In the genomic region with DNA sequence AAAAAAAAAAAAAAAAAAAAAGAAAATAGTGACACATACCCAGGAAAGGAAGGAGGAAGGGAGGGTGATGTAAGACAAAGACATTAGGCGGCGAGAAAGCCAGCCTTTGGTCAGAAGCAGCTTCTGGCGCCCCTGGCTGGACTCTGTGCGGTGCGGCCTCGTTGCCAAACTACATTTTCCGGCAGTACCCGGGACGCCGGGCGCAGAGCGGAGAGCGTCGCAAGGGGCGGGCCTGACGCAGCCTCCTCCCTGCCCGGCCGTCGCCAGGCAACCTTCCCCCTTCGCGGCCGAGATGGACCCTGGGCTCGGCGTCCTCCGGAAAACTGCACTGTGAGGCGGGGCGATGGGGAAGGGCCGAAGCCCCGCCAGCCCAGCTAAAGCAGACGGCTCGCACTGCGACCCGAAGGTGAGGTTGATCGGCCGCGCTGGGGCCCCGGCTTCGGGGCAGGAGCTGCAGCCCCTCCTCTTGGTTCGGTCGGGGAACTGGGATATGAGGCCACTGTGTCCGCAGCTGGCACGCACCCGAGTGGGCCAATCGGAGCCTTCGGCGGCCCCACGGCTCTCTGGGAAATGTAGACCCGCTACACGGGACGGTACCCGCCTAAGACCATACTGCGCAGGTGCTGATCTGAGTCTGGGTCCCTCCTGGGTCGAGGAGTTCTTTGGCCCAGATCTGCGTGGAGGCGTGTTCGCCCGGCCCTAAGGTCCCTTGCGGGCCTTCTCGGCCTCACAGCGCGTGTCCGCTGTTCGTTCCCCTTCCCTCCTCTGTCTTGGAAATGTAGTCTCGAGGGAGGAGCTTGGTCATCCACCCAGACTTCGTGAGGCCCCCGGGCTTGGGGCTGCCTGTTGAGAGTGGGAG, we compare ENCODE assay signal across 1 cellular context.
TF ChIP-seq lines count a peak whose summit lies in the region.

No MANE protein-coding gene starts in this region.

TF ChIP-seq in K562, 482 proteins besides CTCF, POLR2A, EP300 and RAD21 (continued from another document and continues in another):
- no peak for TF ChIP-seq ZNF644 (tag; IDR thresholded peaks at IDR 0.05; ENCODE audit: low read depth)
- no peak for TF ChIP-seq ZNF121 (CRISPR knock-in tag; conservative IDR thresholded peaks at IDR 0.05)
- TF ChIP-seq ZNF232 (CRISPR knock-in tag; IDR thresholded peaks at IDR 0.05) = no peak
- peak; percentile 82 for TF ChIP-seq ZBTB17 (CRISPR knock-in tag; IDR thresholded peaks at IDR 0.05)
- TF ChIP-seq DLX4 (CRISPR knock-in tag; IDR thresholded peaks at IDR 0.05) = no peak
- TF ChIP-seq HMGN3 (IDR thresholded peaks at IDR 0.05; ENCODE audit: borderline replicate concordance, extremely low read depth, insufficient read length, low read depth, low read length) = peak; percentile 76
- TF ChIP-seq ERF (CRISPR knock-in tag; IDR thresholded peaks at IDR 0.05) = peak; percentile 89
- TF ChIP-seq SIN3B (IDR thresholded peaks at IDR 0.05; ENCODE audit: low read depth) = peak; percentile 74
- TF ChIP-seq SMARCA5 (IDR thresholded peaks at IDR 0.05) = no peak
- TF ChIP-seq, protein P1, sequence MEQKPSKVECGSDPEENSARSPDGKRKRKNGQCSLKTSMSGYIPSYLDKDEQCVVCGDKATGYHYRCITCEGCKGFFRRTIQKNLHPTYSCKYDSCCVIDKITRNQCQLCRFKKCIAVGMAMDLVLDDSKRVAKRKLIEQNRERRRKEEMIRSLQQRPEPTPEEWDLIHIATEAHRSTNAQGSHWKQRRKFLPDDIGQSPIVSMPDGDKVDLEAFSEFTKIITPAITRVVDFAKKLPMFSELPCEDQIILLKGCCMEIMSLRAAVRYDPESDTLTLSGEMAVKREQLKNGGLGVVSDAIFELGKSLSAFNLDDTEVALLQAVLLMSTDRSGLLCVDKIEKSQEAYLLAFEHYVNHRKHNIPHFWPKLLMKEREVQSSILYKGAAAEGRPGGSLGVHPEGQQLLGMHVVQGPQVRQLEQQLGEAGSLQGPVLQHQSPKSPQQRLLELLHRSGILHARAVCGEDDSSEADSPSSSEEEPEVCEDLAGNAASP (IDR thresholded peaks at IDR 0.05) = no peak
- TF ChIP-seq, protein P2, sequence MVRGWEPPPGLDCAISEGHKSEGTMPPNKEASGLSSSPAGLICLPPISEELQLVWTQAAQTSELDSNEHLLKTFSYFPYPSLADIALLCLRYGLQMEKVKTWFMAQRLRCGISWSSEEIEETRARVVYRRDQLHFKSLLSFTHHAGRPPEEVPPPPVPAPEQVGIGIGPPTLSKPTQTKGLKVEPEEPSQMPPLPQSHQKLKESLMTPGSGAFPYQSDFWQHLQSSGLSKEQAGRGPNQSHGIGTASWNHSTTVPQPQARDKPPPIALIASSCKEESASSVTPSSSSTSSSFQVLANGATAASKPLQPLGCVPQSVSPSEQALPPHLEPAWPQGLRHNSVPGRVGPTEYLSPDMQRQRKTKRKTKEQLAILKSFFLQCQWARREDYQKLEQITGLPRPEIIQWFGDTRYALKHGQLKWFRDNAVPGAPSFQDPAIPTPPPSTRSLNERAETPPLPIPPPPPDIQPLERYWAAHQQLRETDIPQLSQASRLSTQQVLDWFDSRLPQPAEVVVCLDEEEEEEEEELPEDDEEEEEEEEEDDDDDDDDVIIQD (CRISPR knock-in tag; IDR thresholded peaks at IDR 0.05) = 0 out of 2 replicates have a peak, but pooled peaks have one; percentile 41
- peak; percentile 68 for TF ChIP-seq MYC (IDR thresholded peaks at IDR 0.05; ENCODE audit: low read depth, low read length)
- peak; percentile 61; the same call in 1 of the 2 replicates for TF ChIP-seq MYC (CRISPR knock-in tag; IDR thresholded peaks at IDR 0.05; ENCODE audit: borderline replicate concordance, low read depth)
- TF ChIP-seq MAZ (CRISPR knock-in tag; conservative IDR thresholded peaks at IDR 0.05 in 1 of 2, IDR thresholded peaks at IDR 0.05 in 1 of 2) = peak; percentile 70 to 82
- TF ChIP-seq, protein P3, sequence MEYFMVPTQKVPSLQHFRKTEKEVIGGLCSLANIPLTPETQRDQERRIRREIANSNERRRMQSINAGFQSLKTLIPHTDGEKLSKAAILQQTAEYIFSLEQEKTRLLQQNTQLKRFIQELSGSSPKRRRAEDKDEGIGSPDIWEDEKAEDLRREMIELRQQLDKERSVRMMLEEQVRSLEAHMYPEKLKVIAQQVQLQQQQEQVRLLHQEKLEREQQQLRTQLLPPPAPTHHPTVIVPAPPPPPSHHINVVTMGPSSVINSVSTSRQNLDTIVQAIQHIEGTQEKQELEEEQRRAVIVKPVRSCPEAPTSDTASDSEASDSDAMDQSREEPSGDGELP (CRISPR knock-in tag; IDR thresholded peaks at IDR 0.05; ENCODE audit: borderline replicate concordance) = peak; percentile 93
- TF ChIP-seq CBFA2T2 (conservative IDR thresholded peaks at IDR 0.05) = no peak
- 0 out of 2 replicates have a peak, but pooled peaks have one; percentile 13 for TF ChIP-seq JUND (IDR thresholded peaks at IDR 0.05; ENCODE audit: borderline replicate concordance, low read depth, low read length)
- TF ChIP-seq JUND (tag; IDR thresholded peaks at IDR 0.05; ENCODE audit: borderline replicate concordance, low read depth, low read length) = peak; percentile 23; the same call in 1 of the 3 replicates
- TF ChIP-seq, protein P4, sequence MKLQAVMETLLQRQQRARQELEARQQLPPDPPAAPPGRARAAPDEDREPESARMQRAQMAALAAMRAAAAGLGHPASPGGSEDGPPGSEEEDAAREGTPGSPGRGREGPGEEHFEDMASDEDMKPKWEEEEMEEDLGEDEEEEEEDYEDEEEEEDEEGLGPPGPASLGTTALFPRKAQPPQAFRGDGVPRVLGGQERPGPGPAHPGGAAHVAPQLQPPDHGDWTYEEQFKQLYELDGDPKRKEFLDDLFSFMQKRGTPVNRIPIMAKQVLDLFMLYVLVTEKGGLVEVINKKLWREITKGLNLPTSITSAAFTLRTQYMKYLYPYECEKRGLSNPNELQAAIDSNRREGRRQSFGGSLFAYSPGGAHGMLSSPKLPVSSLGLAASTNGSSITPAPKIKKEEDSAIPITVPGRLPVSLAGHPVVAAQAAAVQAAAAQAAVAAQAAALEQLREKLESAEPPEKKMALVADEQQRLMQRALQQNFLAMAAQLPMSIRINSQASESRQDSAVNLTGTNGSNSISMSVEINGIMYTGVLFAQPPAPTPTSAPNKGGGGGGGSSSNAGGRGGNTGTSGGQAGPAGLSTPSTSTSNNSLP (IDR thresholded peaks at IDR 0.05; ENCODE audit: borderline replicate concordance, low read depth, low read length) = no peak
- TF ChIP-seq MAFF (IDR thresholded peaks at IDR 0.05; ENCODE audit: low read length) = no peak
- no peak for TF ChIP-seq RBM34 (IDR thresholded peaks at IDR 0.05; ENCODE audit: borderline replicate concordance, insufficient read depth, low read length)
- peak in 2 of 3 experiments; percentile 41 to 52 for TF ChIP-seq YY1 (IDR thresholded peaks at IDR 0.05; ENCODE audit: borderline replicate concordance in 1 of 3, control insufficient read depth in 1 of 3, extremely low read depth in 1 of 3, insufficient read depth in 3 of 3, insufficient read length in 1 of 3, insufficient replicate concordance in 2 of 3, low read depth in 1 of 3, low read length in 2 of 3)
- TF ChIP-seq SMAD1 (IDR thresholded peaks at IDR 0.05; ENCODE audit: low read depth, low read length, partially characterized antibody) = peak; percentile 24
- no peak for TF ChIP-seq NCOA1 (IDR thresholded peaks at IDR 0.05; ENCODE audit: low read depth)
- TF ChIP-seq, protein P5, sequence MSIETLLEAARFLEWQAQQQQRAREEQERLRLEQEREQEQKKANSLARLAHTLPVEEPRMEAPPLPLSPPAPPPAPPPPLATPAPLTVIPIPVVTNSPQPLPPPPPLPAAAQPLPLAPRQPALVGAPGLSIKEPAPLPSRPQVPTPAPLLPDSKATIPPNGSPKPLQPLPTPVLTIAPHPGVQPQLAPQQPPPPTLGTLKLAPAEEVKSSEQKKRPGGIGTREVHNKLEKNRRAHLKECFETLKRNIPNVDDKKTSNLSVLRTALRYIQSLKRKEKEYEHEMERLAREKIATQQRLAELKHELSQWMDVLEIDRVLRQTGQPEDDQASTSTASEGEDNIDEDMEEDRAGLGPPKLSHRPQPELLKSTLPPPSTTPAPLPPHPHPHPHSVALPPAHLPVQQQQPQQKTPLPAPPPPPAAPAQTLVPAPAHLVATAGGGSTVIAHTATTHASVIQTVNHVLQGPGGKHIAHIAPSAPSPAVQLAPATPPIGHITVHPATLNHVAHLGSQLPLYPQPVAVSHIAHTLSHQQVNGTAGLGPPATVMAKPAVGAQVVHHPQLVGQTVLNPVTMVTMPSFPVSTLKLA (conservative IDR thresholded peaks at IDR 0.05) = peak; percentile 73 to 77
- no peak for TF ChIP-seq BRD9 (IDR thresholded peaks at IDR 0.05; ENCODE audit: low read depth, partially characterized antibody)
- TF ChIP-seq, protein P6, sequence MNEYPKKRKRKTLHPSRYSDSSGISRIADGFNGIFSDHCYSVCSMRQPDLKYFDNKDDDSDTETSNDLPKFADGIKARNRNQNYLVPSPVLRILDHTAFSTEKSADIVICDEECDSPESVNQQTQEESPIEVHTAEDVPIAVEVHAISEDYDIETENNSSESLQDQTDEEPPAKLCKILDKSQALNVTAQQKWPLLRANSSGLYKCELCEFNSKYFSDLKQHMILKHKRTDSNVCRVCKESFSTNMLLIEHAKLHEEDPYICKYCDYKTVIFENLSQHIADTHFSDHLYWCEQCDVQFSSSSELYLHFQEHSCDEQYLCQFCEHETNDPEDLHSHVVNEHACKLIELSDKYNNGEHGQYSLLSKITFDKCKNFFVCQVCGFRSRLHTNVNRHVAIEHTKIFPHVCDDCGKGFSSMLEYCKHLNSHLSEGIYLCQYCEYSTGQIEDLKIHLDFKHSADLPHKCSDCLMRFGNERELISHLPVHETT (CRISPR knock-in tag; conservative IDR thresholded peaks at IDR 0.05 in 1 of 2, IDR thresholded peaks at IDR 0.05 in 1 of 2) = no peak; a peak in 1 of 4 replicates
- TF ChIP-seq MEIS2 (IDR thresholded peaks at IDR 0.05; ENCODE audit: partially characterized antibody) = peak; percentile 7
- TF ChIP-seq, protein P7, sequence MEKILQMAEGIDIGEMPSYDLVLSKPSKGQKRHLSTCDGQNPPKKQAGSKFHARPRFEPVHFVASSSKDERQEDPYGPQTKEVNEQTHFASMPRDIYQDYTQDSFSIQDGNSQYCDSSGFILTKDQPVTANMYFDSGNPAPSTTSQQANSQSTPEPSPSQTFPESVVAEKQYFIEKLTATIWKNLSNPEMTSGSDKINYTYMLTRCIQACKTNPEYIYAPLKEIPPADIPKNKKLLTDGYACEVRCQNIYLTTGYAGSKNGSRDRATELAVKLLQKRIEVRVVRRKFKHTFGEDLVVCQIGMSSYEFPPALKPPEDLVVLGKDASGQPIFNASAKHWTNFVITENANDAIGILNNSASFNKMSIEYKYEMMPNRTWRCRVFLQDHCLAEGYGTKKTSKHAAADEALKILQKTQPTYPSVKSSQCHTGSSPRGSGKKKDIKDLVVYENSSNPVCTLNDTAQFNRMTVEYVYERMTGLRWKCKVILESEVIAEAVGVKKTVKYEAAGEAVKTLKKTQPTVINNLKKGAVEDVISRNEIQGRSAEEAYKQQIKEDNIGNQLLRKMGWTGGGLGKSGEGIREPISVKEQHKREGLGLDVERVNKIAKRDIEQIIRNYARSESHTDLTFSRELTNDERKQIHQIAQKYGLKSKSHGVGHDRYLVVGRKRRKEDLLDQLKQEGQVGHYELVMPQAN (IDR thresholded peaks at IDR 0.05; ENCODE audit: borderline replicate concordance) = no peak
- TF ChIP-seq, protein P8, sequence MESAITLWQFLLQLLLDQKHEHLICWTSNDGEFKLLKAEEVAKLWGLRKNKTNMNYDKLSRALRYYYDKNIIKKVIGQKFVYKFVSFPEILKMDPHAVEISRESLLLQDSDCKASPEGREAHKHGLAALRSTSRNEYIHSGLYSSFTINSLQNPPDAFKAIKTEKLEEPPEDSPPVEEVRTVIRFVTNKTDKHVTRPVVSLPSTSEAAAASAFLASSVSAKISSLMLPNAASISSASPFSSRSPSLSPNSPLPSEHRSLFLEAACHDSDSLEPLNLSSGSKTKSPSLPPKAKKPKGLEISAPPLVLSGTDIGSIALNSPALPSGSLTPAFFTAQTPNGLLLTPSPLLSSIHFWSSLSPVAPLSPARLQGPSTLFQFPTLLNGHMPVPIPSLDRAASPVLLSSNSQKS (CRISPR knock-in tag; IDR thresholded peaks at IDR 0.05) = no peak
